In the genomic region with DNA sequence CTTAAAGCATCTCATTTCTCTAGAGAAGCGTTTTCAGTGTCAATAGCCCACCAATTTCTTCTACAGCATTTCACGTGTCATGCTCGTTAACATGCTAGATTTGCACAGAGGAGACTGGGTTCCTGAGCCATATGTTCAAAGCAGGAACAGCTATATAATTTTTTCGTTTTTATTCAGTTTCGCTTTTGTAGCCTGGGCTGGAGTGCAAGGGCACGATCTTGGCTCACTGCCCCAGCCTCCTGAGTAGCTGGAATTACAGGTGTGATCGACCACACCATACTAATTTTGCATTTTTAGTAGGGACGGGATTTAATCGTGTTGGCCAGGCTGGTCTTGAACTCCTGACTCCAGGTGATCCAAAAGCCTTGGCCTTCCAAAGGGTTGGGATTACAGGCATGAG, we compare ENCODE assay signal across 17 cellular contexts. TPM values are rescaled to one million over a fixed set of nuclear protein-coding genes. Genes with fewer than 3 reads are reported as not detected.
DNase-seq lines count a peak whose midpoint lies in the region; ATAC-seq, FAIRE-seq and TF ChIP-seq lines count a peak whose summit lies in the region.
"Had no signal": no experiment of that assay in that cellular context is flagged by ENCODE, and none has a peak within 500 bp of the region (broad histone marks: within the 10 kb centered on the region; RNA-seq: fewer than 3 reads in every experiment).

No MANE protein-coding gene starts in this region.

- H3K9me3 Mint-ChIP-seq in activated CD4-positive, alpha-beta memory T cell treated with anti-CD3 and anti-CD28 coated beads for 36 hours = no peaks in the 10 kb centered on the region
- H3K9me3 Mint-ChIP-seq: CD4-positive, alpha-beta T cell had no signal

- H3K9me2 ChIP-seq in OCI-LY1 (ENCODE audit: low read depth, low read length) = no peaks in the 10 kb centered on the region

- intact Hi-C loops in activated CD4-positive, alpha-beta memory T cell treated with anti-CD3 and anti-CD28 coated beads for 36 hours (cut with micrococcal nuclease) = no loop called here
- intact Hi-C loops in Right ventricle myocardium inferior (cut with DNase I) = no loop called here

- CTCF ChIA-PET in activated CD4-positive, alpha-beta memory T cell treated with anti-CD3 and anti-CD28 coated beads for 36 hours (lab: Charles Lee) = no interaction called here
- CTCF ChIA-PET in RWPE1 (lab: Yijun Ruan, JAX) = interaction anchor here (0.9 kb wide), 1 partner anchor 11 kb away, joined by 5 read pairs; no protein-coding TSS in a partner anchor

- no peaks in the 10 kb centered on the region for H3K36me3 ChIP-seq in OCI-LY1 (ENCODE audit: insufficient read depth, low read length)
- H3K36me3 ChIP-seq in duodenal mucosa (ENCODE audit: control insufficient read depth in 1 of 2, insufficient read depth in 2 of 2, low read length in 2 of 2) = no peaks in the 10 kb centered on the region

- no peak for TF ChIP-seq CTCF in OCI-LY1 (IDR thresholded peaks at IDR 0.05; ENCODE audit: low read length)
- no peak for TF ChIP-seq CTCF in RWPE1 (conservative IDR thresholded peaks at IDR 0.05; ENCODE audit: low read depth)

- ATAC-seq in HG03520 (IDR thresholded peaks at IDR 0.05; ENCODE audit: unreplicated experiment) (no peak), Right ventricle myocardium inferior (no peak)

- POLR2A ChIA-PET in activated CD4-positive, alpha-beta memory T cell treated with anti-CD3 and anti-CD28 coated beads for 36 hours (lab: Charles Lee) = no interaction called here
- POLR2A ChIA-PET in RWPE1 (lab: Yijun Ruan, JAX; ENCODE audit: low non-redundant PET) = no interaction called here

- no peaks in the 10 kb centered on the region for H3K36me3 Mint-ChIP-seq in activated CD4-positive, alpha-beta memory T cell treated with anti-CD3 and anti-CD28 coated beads for 36 hours

- H3K9me3 ChIP-seq in OCI-LY1 (ENCODE audit: low read length) (no peaks in the 10 kb centered on the region), duodenal mucosa (ENCODE audit: control insufficient read depth in 1 of 2, low read length in 2 of 2) (no peaks in the 10 kb centered on the region)

- H4K20me1 ChIP-seq in OCI-LY1 (ENCODE audit: insufficient read depth, low read length) = no peaks in the 10 kb centered on the region

- H3K27ac Mint-ChIP-seq in activated CD4-positive, alpha-beta memory T cell treated with anti-CD3 and anti-CD28 coated beads for 36 hours = no peak overlapping the region
- H3K27ac Mint-ChIP-seq: B cell; CD4-positive, alpha-beta T cell had no signal

- H3K4me1 Mint-ChIP-seq in activated CD4-positive, alpha-beta memory T cell treated with anti-CD3 and anti-CD28 coated beads for 36 hours (ENCODE audit: low read depth) = peaks cover 1% of the 10 kb centered on the region
- H3K4me1 Mint-ChIP-seq: B cell had no signal

- peak overlapping the region; percentile 20; the same call in 1 of the 2 replicates for H3K4me2 ChIP-seq in OCI-LY1 (ENCODE audit: low read length)

- H3K27ac ChIP-seq in OCI-LY1 (ENCODE audit: low read depth, low read length, poor library complexity, severe bottlenecking) = no peak overlapping the region
- no peak overlapping the region for H3K27ac ChIP-seq in duodenal mucosa (ENCODE audit: low read depth, low read length)
- H3K27ac ChIP-seq in RWPE1 = no peak overlapping the region
- H3K27ac ChIP-seq: HL-60 had no signal

- H3K27me3 ChIP-seq in OCI-LY1 (ENCODE audit: insufficient read depth, low read length) = no peaks in the 10 kb centered on the region
- no peaks in the 10 kb centered on the region for H3K27me3 ChIP-seq in duodenal mucosa (ENCODE audit: control insufficient read depth in 1 of 2, insufficient read depth in 2 of 2, low read length in 2 of 2)

- FAIRE-seq in HTR-8/SVneo (lab: Jason Lieb, UNC) = peak; percentile 13
- FAIRE-seq: A204.1, GM12892, H1 had no signal

- no peak overlapping the region for H3K9ac ChIP-seq in OCI-LY1 (ENCODE audit: low read length)
- H3K9ac ChIP-seq in duodenal mucosa (ENCODE audit: low read depth in 1 of 2, low read length in 2 of 2) = peak overlapping the region in 1 of 2 donors; percentile 34

- H3K4me3 Mint-ChIP-seq in activated CD4-positive, alpha-beta memory T cell treated with anti-CD3 and anti-CD28 coated beads for 36 hours = no peak overlapping the region
- H3K4me3 Mint-ChIP-seq: B cell; CD4-positive, alpha-beta T cell had no signal

- no peaks in the 10 kb centered on the region for H3F3A ChIP-seq in OCI-LY1 (ENCODE audit: insufficient read depth, low read length)

- H3K4me3 ChIP-seq in OCI-LY1 (ENCODE audit: low read depth, low read length, poor library complexity, severe bottlenecking) (no peak overlapping the region), duodenal mucosa (ENCODE audit: low read depth in 1 of 2, low read length in 2 of 2) (peak overlapping the region; percentile 20 to 61)

- no peak for DNase-seq in HTR-8/SVneo (ENCODE audit: insufficient read length, low spot score)
- no peak for DNase-seq in activated CD4-positive, alpha-beta memory T cell treated with anti-CD3 and anti-CD28 coated beads for 36 hours
- DNase-seq in RWPE1 (ENCODE audit: low spot score) = no peak
- DNase-seq in Right ventricle myocardium inferior (ENCODE audit: missing footprints) = no peak
- DNase-seq: C1 segment of cervical spinal cord; CD4-positive, alpha-beta T cell; DMS79; GDM1; HCEC 1CT had no signal

- H3K79me2 ChIP-seq in OCI-LY1 (ENCODE audit: insufficient read depth, low read length) = no peaks in the 10 kb centered on the region

- H3K27me3 Mint-ChIP-seq in activated CD4-positive, alpha-beta memory T cell treated with anti-CD3 and anti-CD28 coated beads for 36 hours = no peaks in the 10 kb centered on the region
- H3K27me3 Mint-ChIP-seq: B cell; CD4-positive, alpha-beta T cell had no signal

- H2AFZ ChIP-seq in OCI-LY1 (ENCODE audit: low read length) = peak overlapping the region; percentile 75; the same call in 1 of the 2 replicates

- H3K4me1 ChIP-seq in OCI-LY1 (ENCODE audit: insufficient read depth, low read length, severe bottlenecking) = peaks cover 6% of the 10 kb centered on the region
- H3K4me1 ChIP-seq in duodenal mucosa (ENCODE audit: control insufficient read depth in 1 of 2, insufficient read depth in 2 of 2, low read length in 2 of 2) = peaks cover 0 to 5% of the 10 kb centered on the region in 2 donors

RNA-seq across cellular contexts. Expression of a gene that starts 6.6 kb away (rescaled TPM):
- total RNA-seq in activated CD4-positive, alpha-beta memory T cell treated with anti-CD3 and anti-CD28 coated beads for 36 hours = 10 to 100 TPM; 42.5 to 43.9 TPM
- total RNA-seq in Right ventricle myocardium inferior = 294 TPM

RNA-seq across cellular contexts. Expression of a gene that starts 56.7 kb away (rescaled TPM):
- total RNA-seq in activated CD4-positive, alpha-beta memory T cell treated with anti-CD3 and anti-CD28 coated beads for 36 hours = 10 to 100 TPM; 13.0 to 16.0 TPM
- total RNA-seq in Right ventricle myocardium inferior = 13.3 TPM
